In the genomic region with DNA sequence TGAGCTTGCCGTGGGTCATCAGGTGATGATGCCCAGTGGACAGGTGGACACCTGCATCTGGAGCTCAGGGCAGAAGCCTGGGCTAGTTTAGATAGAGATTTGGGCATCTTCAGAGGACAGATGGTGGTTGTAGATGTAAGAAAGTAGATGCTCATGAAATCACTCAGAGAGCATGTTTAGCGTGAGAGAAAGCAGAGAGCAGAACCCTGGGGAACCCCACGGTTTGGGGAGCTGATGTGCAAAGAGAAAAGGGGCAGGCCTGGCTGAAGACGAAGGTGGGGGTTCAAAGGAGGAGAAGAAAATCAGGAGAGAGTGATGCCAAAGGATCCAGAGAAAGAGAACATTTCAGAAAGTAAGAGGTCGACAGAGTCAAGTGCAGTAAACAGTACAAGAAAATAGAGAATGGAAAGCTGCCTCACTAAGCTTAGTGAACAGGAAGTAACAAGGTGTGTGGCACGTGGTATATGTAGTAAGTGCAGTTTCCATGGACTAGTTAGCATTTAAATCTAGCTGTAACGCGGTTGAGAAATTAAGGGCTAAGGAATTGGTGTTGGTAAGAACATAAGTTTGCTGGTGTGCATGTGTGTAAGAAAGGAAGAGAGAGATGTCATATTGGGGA, we compare ENCODE assay signal across 15 cellular contexts. TPM values are rescaled to one million over a fixed set of nuclear protein-coding genes. Genes with fewer than 3 reads are reported as not detected.
DNase-seq lines count a peak whose midpoint lies in the region; ATAC-seq and TF ChIP-seq lines count a peak whose summit lies in the region.
"Had no signal": no experiment of that assay in that cellular context is flagged by ENCODE, and none has a peak within 500 bp of the region (broad histone marks: within the 10 kb centered on the region; RNA-seq: fewer than 3 reads in every experiment).

No MANE protein-coding gene starts in this region.

- H3K4me1 ChIP-seq in Caco-2: no peaks in the 10 kb centered on the region
- H3K4me1 ChIP-seq: breast epithelium, suprapubic skin had no signal

- H3K4me1 Mint-ChIP-seq in activated CD4-positive, alpha-beta memory T cell treated with anti-CD3 and anti-CD28 coated beads for 36 hours (ENCODE audit: low read depth): peaks cover 70% of the 10 kb centered on the region
- H3K4me1 Mint-ChIP-seq in stimulated activated naive CD8-positive, alpha-beta T cell treated with anti-CD3 and anti-CD28 coated beads, Interleukin-15, amount 100 ng/mL, for 72 hours: peaks cover 52% of the 10 kb centered on the region
- peaks cover 12% of the 10 kb centered on the region for H3K4me1 Mint-ChIP-seq in Caco-2 (ENCODE audit: low read depth, unreplicated experiment)

- H3K27me3 ChIP-seq in Caco-2 (replicated peaks; ENCODE audit: control insufficient read depth, insufficient read depth, low read length): no peaks in the 10 kb centered on the region; the same call in 1 of the 2 replicates
- H3K27me3 ChIP-seq: breast epithelium, suprapubic skin had no signal

- no TSS peak for BruUV-seq in Caco-2 (replicated peaks; lab: Mats Ljungman, UMichigan)

- CTCF ChIA-PET in activated CD4-positive, alpha-beta memory T cell treated with anti-CD3 and anti-CD28 coated beads for 36 hours (lab: Charles Lee): interaction anchor here (0.8 to 6.4 kb wide), 12 partner anchors 8 to 154 kb away, joined by 3 to 48 read pairs (median 6); a partner anchor contains a TSS
- CTCF ChIA-PET in Caco-2 (lab: Charles Lee): interaction anchor here (0.8 kb wide), 1 partner anchor 152 kb away, joined by 4 read pairs; no protein-coding TSS in a partner anchor

- H3K4me3 ChIP-seq in Caco-2 (ENCODE audit: low read depth, low read length): no peak overlapping the region
- H3K4me3 ChIP-seq: breast epithelium, suprapubic skin had no signal

- H3K9me3 Mint-ChIP-seq in activated CD4-positive, alpha-beta memory T cell treated with anti-CD3 and anti-CD28 coated beads for 36 hours: no peaks in the 10 kb centered on the region
- H3K9me3 Mint-ChIP-seq in stimulated activated naive CD8-positive, alpha-beta T cell treated with anti-CD3 and anti-CD28 coated beads, Interleukin-15, amount 100 ng/mL, for 72 hours: peaks cover 0 to 6% of the 10 kb centered on the region in 2 donors
- no peaks in the 10 kb centered on the region for H3K9me3 Mint-ChIP-seq in Caco-2 (ENCODE audit: unreplicated experiment)

- ATAC-seq in HG02870 (IDR thresholded peaks at IDR 0.05; ENCODE audit: unreplicated experiment) (peak; percentile 50), HG02623 (IDR thresholded peaks at IDR 0.05; ENCODE audit: unreplicated experiment) (no peak)
- ATAC-seq in stimulated activated naive CD8-positive, alpha-beta T cell treated with anti-CD3 and anti-CD28 coated beads, Interleukin-15, amount 100 ng/mL, for 72 hours: peak; percentile 41
- ATAC-seq: PC-3 had no signal

- H3K27ac Mint-ChIP-seq in activated CD4-positive, alpha-beta memory T cell treated with anti-CD3 and anti-CD28 coated beads for 36 hours: peak overlapping the region; percentile 99
- H3K27ac Mint-ChIP-seq in stimulated activated naive CD8-positive, alpha-beta T cell treated with anti-CD3 and anti-CD28 coated beads, Interleukin-15, amount 100 ng/mL, for 72 hours: peak overlapping the region; percentile 85 to 87
- H3K27ac Mint-ChIP-seq in Caco-2 (ENCODE audit: unreplicated experiment): no peak overlapping the region

- H3K4me3 Mint-ChIP-seq in activated CD4-positive, alpha-beta memory T cell treated with anti-CD3 and anti-CD28 coated beads for 36 hours: peak overlapping the region; percentile 70
- peak overlapping the region; percentile 34 to 73 for H3K4me3 Mint-ChIP-seq in stimulated activated naive CD8-positive, alpha-beta T cell treated with anti-CD3 and anti-CD28 coated beads, Interleukin-15, amount 100 ng/mL, for 72 hours
- no peak overlapping the region for H3K4me3 Mint-ChIP-seq in Caco-2 (ENCODE audit: unreplicated experiment)

- H3K9me3 ChIP-seq in Caco-2: no peaks in the 10 kb centered on the region
- H3K9me3 ChIP-seq: breast epithelium, suprapubic skin had no signal

- peaks cover 47% of the 10 kb centered on the region for H3K36me3 Mint-ChIP-seq in activated CD4-positive, alpha-beta memory T cell treated with anti-CD3 and anti-CD28 coated beads for 36 hours
- no peaks in the 10 kb centered on the region for H3K36me3 Mint-ChIP-seq in Caco-2 (ENCODE audit: insufficient read depth, unreplicated experiment)

- POLR2A ChIA-PET in activated CD4-positive, alpha-beta memory T cell treated with anti-CD3 and anti-CD28 coated beads for 36 hours (lab: Charles Lee): interaction anchor here (0.6 to 2.6 kb wide), 11 partner anchors 11 to 93 kb away, joined by 3 to 24 read pairs (median 10); a partner anchor contains a TSS
- POLR2A ChIA-PET in Caco-2 (lab: Charles Lee): no interaction called here

- no peak for TF ChIP-seq CTCF in Caco-2 (IDR thresholded peaks at IDR 0.05; ENCODE audit: insufficient read depth in 1 of 2, low read depth in 1 of 2, low read length in 1 of 2, severe bottlenecking in 1 of 2, unreplicated experiment in 1 of 2)

- peak; percentile 33 to 48 for DNase-seq in stimulated activated CD4-positive, alpha-beta T cell treated with anti-CD3 and anti-CD28 coated beads, Interleukin-2, amount 100 ng/mL, for 24 hours
- DNase-seq in stimulated activated CD4-positive, alpha-beta T cell treated with anti-CD3 and anti-CD28 coated beads, Interleukin-12 subunit alpha, Interleukin-12 subunit beta, amount 100 ng/mL, for 4 hours: no peak
- peak; percentile 72 for DNase-seq in activated CD4-positive, alpha-beta memory T cell treated with anti-CD3 and anti-CD28 coated beads for 36 hours
- DNase-seq in stimulated activated naive CD8-positive, alpha-beta T cell treated with anti-CD3 and anti-CD28 coated beads, Interleukin-15, amount 100 ng/mL, for 72 hours: no peak
- DNase-seq in Caco-2 (no peak), hypothalamus (lab: John Stamatoyannopoulos, UW) (no peak)
- DNase-seq: foreskin melanocyte, mammary epithelial cell, NCI-H1092, PC-3 had no signal

- H3K36me3 ChIP-seq in Caco-2 (ENCODE audit: control insufficient read depth, insufficient read depth, low read length): no peaks in the 10 kb centered on the region
- H3K36me3 ChIP-seq: breast epithelium, suprapubic skin had no signal

- no peaks in the 10 kb centered on the region for H3K27me3 Mint-ChIP-seq in activated CD4-positive, alpha-beta memory T cell treated with anti-CD3 and anti-CD28 coated beads for 36 hours
- no peaks in the 10 kb centered on the region for H3K27me3 Mint-ChIP-seq in stimulated activated naive CD8-positive, alpha-beta T cell treated with anti-CD3 and anti-CD28 coated beads, Interleukin-15, amount 100 ng/mL, for 72 hours
- peaks cover 3% of the 10 kb centered on the region for H3K27me3 Mint-ChIP-seq in Caco-2 (ENCODE audit: insufficient read depth, unreplicated experiment)

- intact Hi-C loops in activated CD4-positive, alpha-beta memory T cell treated with anti-CD3 and anti-CD28 coated beads for 36 hours (cut with micrococcal nuclease): loop anchor here (1.0 to 10.0 kb wide), 6 partner anchors 16 to 773 kb away; a partner anchor contains a TSS
- intact Hi-C loops in Caco-2 (cut with micrococcal nuclease; ENCODE audit: unreplicated experiment): no loop called here

RNA-seq across cellular contexts. Expression of a gene that starts 13.5 kb away (rescaled TPM):
- total RNA-seq in activated CD4-positive, alpha-beta memory T cell treated with anti-CD3 and anti-CD28 coated beads for 36 hours: 10 to 100 TPM; 57.0 to 63.8 TPM
- not detected in 2 replicates for total RNA-seq in Caco-2 (2022)
- total RNA-seq: mammary epithelial cell, PC-3, skeletal muscle tissue had no signal

Comparison
In these comparisons a context has a peak if more than half of its experiments do, and no peak if none do; other contexts are left out.
1. DNase-seq: peak in stimulated activated CD4-positive, alpha-beta T cell treated with anti-CD3 and anti-CD28 coated beads, Interleukin-2, amount 100 ng/mL, for 24 hours (2 of 2) and activated CD4-positive, alpha-beta memory T cell treated with anti-CD3 and anti-CD28 coated beads for 36 hours (single experiment); none in stimulated activated CD4-positive, alpha-beta T cell treated with anti-CD3 and anti-CD28 coated beads, Interleukin-12 subunit alpha, Interleukin-12 subunit beta, amount 100 ng/mL, for 4 hours (single experiment), stimulated activated naive CD8-positive, alpha-beta T cell treated with anti-CD3 and anti-CD28 coated beads, Interleukin-15, amount 100 ng/mL, for 72 hours (0 of 2), Caco-2 (0 of 2) and hypothalamus (0 of 51).
2. RNA of a gene that starts 13.5 kb away (total RNA-seq): 57.0 to 63.8 TPM in activated CD4-positive, alpha-beta memory T cell treated with anti-CD3 and anti-CD28 coated beads for 36 hours; not detected in Caco-2; every median in the first group is over 10 times any median in the second.